Comparison of ENCODE assay signal across 8 cellular contexts in the genomic region with DNA sequence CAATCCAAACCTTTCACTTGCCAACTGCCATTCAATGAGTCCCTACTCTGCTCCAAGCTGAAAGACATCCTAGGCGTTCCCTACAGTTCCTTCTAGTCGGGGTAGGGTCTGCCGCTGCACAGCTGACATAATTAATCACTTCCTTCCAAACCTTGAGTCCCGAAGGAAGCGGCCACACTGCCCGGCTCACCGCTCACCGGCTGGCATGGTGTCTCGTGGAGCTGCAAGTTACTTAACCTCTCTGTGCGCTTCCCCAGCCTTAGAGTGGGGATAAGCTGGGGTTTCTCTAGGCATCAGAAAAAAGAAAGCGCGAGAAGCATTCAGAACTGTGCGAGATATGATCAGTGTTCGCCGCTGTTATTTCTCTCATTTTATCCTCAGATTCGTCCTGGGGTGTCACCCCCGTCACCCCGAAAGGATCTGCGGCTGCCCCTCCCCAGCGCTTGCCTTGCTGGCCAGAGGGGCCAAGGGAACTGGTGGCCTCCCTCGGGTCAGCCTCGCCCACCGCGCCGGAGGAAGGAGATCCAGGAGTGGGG. TPM values are rescaled to one million over a fixed set of nuclear protein-coding genes. Genes with fewer than 3 reads are reported as not detected.
DNase-seq lines count a peak whose midpoint lies in the region; ATAC-seq, FAIRE-seq and TF ChIP-seq lines count a peak whose summit lies in the region.

No MANE protein-coding gene starts in this region.

- no peak for FAIRE-seq in GM12892 (lab: Jason Lieb, UNC)

- TF ChIP-seq POLR2A in GM12892 (IDR thresholded peaks at IDR 0.05; ENCODE audit: low read depth, low read length) = no peak

- ATAC-seq in HG02852 (IDR thresholded peaks at IDR 0.05; ENCODE audit: unreplicated experiment) = peak; percentile 8
- ATAC-seq in left lobe of liver = peak; percentile 42

- DNase-seq in 8988T (peak; percentile 57), GM12892 (ENCODE audit: insufficient read length) (peak; percentile 41), RPMI8226 (peak; percentile 41), cerebellum (ENCODE audit: low spot score) (peak; percentile 21), left lobe of liver (ENCODE audit: low spot score) (no peak), NCI-H446 (lab: John Stamatoyannopoulos, UW) (no peak)
- DNase-seq in stimulated activated naive CD4-positive, alpha-beta T cell treated with Interleukin-2 at 50 U/mL for 16 hours (lab: John Stamatoyannopoulos, UW) = peak; percentile 14

RNA-seq across cellular contexts. Expression of a gene that starts 0.7 kb away (rescaled TPM):
- 42.4 TPM for polyA plus RNA-seq in GM12892 (2012; ENCODE audit: missing spikeins)
- total RNA-seq in cerebellum (45.5 TPM), left lobe of liver (56.4 TPM)

RNA-seq across cellular contexts. Expression of a gene that starts 34.6 kb away (rescaled TPM):
- 7.8 TPM for polyA plus RNA-seq in GM12892 (2012; ENCODE audit: missing spikeins)
- total RNA-seq in cerebellum = 44.3 TPM
- 12.6 TPM for total RNA-seq in left lobe of liver

Comparison
In these comparisons a context has a peak if more than half of its experiments do, and no peak if none do; other contexts are left out.
1. DNase-seq: peak in 8988T (single experiment), GM12892 (single experiment), RPMI8226 (single experiment), cerebellum (single experiment) and stimulated activated naive CD4-positive, alpha-beta T cell treated with Interleukin-2 at 50 U/mL for 16 hours (single experiment); none in left lobe of liver (single experiment) and NCI-H446 (0 of 2).